Comparison of ENCODE assay signal across 1 cellular context in the genomic region with DNA sequence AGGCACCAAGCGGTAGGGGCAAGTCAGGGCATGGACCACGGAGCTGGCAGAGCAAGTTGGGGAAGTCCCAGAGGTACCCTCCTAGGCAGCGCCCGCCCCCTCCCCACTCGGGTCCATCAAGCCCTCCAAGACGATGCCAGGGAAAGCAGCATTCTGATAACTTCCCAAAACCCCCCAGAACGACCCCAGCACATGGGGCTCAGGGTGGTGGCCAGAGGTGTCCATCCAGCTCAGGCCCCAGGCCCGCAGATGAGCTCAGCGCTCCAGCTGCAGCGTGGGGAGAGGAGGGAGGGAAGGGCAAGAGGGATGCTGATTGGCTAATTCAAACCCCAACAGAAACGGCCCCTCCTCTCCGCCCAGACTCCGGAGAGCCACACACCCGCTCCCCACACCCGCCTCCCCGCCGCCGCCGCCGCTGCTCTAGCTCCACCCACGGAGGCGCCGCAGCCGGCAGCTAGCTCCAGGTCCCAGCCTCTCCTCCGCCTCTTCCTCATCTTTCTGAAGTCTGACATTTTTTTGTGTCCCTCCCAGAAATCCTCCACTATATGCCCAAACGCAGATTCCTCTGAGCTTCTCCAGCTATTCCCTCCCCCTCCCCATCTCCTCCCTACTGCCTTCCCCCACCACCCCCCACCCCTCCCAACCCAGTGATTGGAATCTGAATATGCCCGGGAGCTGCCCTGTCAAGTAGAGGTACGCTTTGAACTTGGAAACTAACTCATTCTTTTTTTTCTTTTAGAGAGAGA.
TF ChIP-seq lines count a peak whose summit lies in the region.

No MANE protein-coding gene starts in this region.

TF ChIP-seq in GM23338, 12 proteins besides CTCF, POLR2A, EP300 and RAD21 (continued from another document):
- TF ChIP-seq, protein P1, sequence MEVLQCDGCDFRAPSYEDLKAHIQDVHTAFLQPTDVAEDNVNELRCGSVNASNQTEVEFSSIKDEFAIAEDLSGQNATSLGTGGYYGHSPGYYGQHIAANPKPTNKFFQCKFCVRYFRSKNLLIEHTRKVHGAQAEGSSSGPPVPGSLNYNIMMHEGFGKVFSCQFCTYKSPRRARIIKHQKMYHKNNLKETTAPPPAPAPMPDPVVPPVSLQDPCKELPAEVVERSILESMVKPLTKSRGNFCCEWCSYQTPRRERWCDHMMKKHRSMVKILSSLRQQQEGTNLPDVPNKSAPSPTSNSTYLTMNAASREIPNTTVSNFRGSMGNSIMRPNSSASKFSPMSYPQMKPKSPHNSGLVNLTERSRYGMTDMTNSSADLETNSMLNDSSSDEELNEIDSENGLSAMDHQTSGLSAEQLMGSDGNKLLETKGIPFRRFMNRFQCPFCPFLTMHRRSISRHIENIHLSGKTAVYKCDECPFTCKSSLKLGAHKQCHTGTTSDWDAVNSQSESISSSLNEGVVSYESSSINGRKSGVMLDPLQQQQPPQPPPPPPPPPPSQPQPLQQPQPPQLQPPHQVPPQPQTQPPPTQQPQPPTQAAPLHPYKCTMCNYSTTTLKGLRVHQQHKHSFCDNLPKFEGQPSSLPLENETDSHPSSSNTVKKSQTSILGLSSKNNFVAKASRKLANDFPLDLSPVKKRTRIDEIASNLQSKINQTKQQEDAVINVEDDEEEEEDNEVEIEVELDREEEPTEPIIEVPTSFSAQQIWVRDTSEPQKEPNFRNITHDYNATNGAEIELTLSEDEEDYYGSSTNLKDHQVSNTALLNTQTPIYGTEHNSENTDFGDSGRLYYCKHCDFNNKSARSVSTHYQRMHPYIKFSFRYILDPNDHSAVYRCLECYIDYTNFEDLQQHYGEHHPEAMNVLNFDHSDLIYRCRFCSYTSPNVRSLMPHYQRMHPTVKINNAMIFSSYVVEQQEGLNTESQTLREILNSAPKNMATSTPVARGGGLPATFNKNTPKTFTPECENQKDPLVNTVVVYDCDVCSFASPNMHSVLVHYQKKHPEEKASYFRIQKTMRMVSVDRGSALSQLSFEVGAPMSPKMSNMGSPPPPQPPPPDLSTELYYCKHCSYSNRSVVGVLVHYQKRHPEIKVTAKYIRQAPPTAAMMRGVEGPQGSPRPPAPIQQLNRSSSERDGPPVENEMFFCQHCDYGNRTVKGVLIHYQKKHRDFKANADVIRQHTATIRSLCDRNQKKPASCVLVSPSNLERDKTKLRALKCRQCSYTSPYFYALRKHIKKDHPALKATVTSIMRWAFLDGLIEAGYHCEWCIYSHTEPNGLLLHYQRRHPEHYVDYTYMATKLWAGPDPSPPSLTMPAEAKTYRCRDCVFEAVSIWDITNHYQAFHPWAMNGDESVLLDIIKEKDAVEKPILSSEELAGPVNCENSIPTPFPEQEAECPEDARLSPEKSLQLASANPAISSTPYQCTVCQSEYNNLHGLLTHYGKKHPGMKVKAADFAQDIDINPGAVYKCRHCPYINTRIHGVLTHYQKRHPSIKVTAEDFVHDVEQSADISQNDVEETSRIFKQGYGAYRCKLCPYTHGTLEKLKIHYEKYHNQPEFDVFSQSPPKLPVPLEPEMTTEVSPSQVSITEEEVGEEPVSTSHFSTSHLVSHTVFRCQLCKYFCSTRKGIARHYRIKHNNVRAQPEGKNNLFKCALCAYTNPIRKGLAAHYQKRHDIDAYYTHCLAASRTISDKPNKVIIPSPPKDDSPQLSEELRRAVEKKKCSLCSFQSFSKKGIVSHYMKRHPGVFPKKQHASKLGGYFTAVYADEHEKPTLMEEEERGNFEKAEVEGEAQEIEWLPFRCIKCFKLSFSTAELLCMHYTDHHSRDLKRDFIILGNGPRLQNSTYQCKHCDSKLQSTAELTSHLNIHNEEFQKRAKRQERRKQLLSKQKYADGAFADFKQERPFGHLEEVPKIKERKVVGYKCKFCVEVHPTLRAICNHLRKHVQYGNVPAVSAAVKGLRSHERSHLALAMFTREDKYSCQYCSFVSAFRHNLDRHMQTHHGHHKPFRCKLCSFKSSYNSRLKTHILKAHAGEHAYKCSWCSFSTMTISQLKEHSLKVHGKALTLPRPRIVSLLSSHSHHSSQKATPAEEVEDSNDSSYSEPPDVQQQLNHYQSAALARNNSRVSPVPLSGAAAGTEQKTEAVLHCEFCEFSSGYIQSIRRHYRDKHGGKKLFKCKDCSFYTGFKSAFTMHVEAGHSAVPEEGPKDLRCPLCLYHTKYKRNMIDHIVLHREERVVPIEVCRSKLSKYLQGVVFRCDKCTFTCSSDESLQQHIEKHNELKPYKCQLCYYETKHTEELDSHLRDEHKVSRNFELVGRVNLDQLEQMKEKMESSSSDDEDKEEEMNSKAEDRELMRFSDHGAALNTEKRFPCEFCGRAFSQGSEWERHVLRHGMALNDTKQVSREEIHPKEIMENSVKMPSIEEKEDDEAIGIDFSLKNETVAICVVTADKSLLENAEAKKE (CRISPR knock-in tag; IDR thresholded peaks at IDR 0.05), result no peak
- TF ChIP-seq, protein P2, sequence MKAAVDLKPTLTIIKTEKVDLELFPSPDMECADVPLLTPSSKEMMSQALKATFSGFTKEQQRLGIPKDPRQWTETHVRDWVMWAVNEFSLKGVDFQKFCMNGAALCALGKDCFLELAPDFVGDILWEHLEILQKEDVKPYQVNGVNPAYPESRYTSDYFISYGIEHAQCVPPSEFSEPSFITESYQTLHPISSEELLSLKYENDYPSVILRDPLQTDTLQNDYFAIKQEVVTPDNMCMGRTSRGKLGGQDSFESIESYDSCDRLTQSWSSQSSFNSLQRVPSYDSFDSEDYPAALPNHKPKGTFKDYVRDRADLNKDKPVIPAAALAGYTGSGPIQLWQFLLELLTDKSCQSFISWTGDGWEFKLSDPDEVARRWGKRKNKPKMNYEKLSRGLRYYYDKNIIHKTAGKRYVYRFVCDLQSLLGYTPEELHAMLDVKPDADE (IDR thresholded peaks at IDR 0.05), result no peak
- TF ChIP-seq STAT1 (IDR thresholded peaks at IDR 0.05; ENCODE audit: unreplicated experiment), result no peak
- 0 out of 2 replicates have a peak, but pooled peaks have one; percentile 27 for TF ChIP-seq CREB1 (CRISPR knock-in tag; IDR thresholded peaks at IDR 0.05; ENCODE audit: low read depth)
- no peak for TF ChIP-seq ZNF114 (CRISPR knock-in tag; IDR thresholded peaks at IDR 0.05)
- TF ChIP-seq EZH2phosphoT487 (IDR thresholded peaks at IDR 0.05; ENCODE audit: unreplicated experiment), result no peak
- TF ChIP-seq JUNB (IDR thresholded peaks at IDR 0.05; ENCODE audit: unreplicated experiment), result no peak
- TF ChIP-seq NANOG (IDR thresholded peaks at IDR 0.05; ENCODE audit: borderline replicate concordance), result no peak
- TF ChIP-seq, protein P3, sequence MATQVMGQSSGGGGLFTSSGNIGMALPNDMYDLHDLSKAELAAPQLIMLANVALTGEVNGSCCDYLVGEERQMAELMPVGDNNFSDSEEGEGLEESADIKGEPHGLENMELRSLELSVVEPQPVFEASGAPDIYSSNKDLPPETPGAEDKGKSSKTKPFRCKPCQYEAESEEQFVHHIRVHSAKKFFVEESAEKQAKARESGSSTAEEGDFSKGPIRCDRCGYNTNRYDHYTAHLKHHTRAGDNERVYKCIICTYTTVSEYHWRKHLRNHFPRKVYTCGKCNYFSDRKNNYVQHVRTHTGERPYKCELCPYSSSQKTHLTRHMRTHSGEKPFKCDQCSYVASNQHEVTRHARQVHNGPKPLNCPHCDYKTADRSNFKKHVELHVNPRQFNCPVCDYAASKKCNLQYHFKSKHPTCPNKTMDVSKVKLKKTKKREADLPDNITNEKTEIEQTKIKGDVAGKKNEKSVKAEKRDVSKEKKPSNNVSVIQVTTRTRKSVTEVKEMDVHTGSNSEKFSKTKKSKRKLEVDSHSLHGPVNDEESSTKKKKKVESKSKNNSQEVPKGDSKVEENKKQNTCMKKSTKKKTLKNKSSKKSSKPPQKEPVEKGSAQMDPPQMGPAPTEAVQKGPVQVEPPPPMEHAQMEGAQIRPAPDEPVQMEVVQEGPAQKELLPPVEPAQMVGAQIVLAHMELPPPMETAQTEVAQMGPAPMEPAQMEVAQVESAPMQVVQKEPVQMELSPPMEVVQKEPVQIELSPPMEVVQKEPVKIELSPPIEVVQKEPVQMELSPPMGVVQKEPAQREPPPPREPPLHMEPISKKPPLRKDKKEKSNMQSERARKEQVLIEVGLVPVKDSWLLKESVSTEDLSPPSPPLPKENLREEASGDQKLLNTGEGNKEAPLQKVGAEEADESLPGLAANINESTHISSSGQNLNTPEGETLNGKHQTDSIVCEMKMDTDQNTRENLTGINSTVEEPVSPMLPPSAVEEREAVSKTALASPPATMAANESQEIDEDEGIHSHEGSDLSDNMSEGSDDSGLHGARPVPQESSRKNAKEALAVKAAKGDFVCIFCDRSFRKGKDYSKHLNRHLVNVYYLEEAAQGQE (IDR thresholded peaks at IDR 0.05; ENCODE audit: unreplicated experiment), result no peak
- TF ChIP-seq EZH2 (IDR thresholded peaks at IDR 0.05; ENCODE audit: low read depth, unreplicated experiment), result no peak
